ENCODE assay signal across 7 cellular contexts in genomic region chr14:94025720-94026119, GRCh38. TPM values are rescaled to one million over a fixed set of nuclear protein-coding genes. Genes with fewer than 3 reads are reported as not detected.
DNase-seq lines count a peak whose midpoint lies in the region; ATAC-seq and TF ChIP-seq lines count a peak whose summit lies in the region.
"Had no signal": no experiment of that assay in that cellular context is flagged by ENCODE, and none has a peak within 500 bp of the region (broad histone marks: within the 10 kb centered on the region; RNA-seq: fewer than 3 reads in every experiment).

No MANE protein-coding gene starts in this region.

- peak overlapping the region; percentile 79 for H3K4me3 ChIP-seq in ACC112 (ENCODE audit: low read depth, low read length)
- H3K4me3 ChIP-seq in Panc1 (ENCODE audit: low read depth in 2 of 2, low read length in 2 of 2): peak overlapping the region; percentile 43 to 50
- H3K4me3 ChIP-seq in iPS-20b (ENCODE audit: low read length): peak overlapping the region; percentile 67

- H3K27me3 ChIP-seq in ACC112 (ENCODE audit: insufficient read depth, low read length) (no peaks in the 10 kb centered on the region), Panc1 (ENCODE audit: control insufficient read depth, insufficient read depth, low read length) (no peaks in the 10 kb centered on the region), iPS-20b (ENCODE audit: insufficient read depth, low read length) (peaks cover 4% of the 10 kb centered on the region; the same call in 1 of the 2 replicates)

- no peak for TF ChIP-seq CTCF in Panc1 (IDR thresholded peaks at IDR 0.05)

- no peaks in the 10 kb centered on the region for H3K79me2 ChIP-seq in ACC112 (ENCODE audit: control insufficient read depth, insufficient read depth, low read length, unreplicated experiment)

- DNase-seq in Panc1 (ENCODE audit: low read depth, low spot score) (no peak), posterior vena cava (ENCODE audit: low spot score) (no peak), SKM-1 treated with dmso at 0.1 percent for 144 hours (lab: John Stamatoyannopoulos, UW; ENCODE audit: unreplicated experiment) (no peak), MV-4-11 (lab: John Stamatoyannopoulos, UW) (no peak)

- in situ Hi-C loops in Panc1 (cut with HindIII; ENCODE audit: low pct_unique_long_range_greater_than_20kb, low sequenced_read_pairs): no loop called here

- BruUV-seq in Panc1 (replicated peaks; lab: Mats Ljungman, UMichigan): no TSS peak

- CTCF ChIA-PET in Panc1 (lab: Charles Lee): interaction anchor here (0.7 to 1.1 kb wide), 2 partner anchors 11 to 59 kb away, joined by 3 to 5 read pairs; no protein-coding TSS in a partner anchor

- intact Hi-C loops in Panc1 (cut with micrococcal nuclease; ENCODE audit: unreplicated experiment) (no loop called here), posterior vena cava (cut with DNase I) (no loop called here)

- no peaks in the 10 kb centered on the region for H3K36me3 ChIP-seq in ACC112 (ENCODE audit: insufficient read depth, low read length)
- H3K36me3 ChIP-seq in Panc1 (ENCODE audit: control insufficient read depth, insufficient read depth, low read length): no peaks in the 10 kb centered on the region
- H3K36me3 ChIP-seq in iPS-20b (ENCODE audit: insufficient read depth, low read depth, low read length): no peaks in the 10 kb centered on the region

- H3K9ac ChIP-seq in iPS-20b (ENCODE audit: low read depth, low read length): no peak overlapping the region

- H3K27ac ChIP-seq in ACC112 (ENCODE audit: low read depth, low read length) (no peak overlapping the region), Panc1 (ENCODE audit: low read length) (peak overlapping the region; percentile 61; the same call in 1 of the 2 replicates), iPS-20b (ENCODE audit: low read length) (no peak overlapping the region)

- H3K9me3 ChIP-seq in Panc1 (ENCODE audit: control insufficient read depth, insufficient read depth, low read depth, low read length) (no peaks in the 10 kb centered on the region), iPS-20b (ENCODE audit: insufficient read depth, low read depth, low read length) (no peaks in the 10 kb centered on the region)

- H3K4me1 ChIP-seq in ACC112 (ENCODE audit: control insufficient read depth, insufficient read depth, low read length, unreplicated experiment): no peaks in the 10 kb centered on the region
- peaks cover 20% of the 10 kb centered on the region for H3K4me1 ChIP-seq in Panc1 (ENCODE audit: control insufficient read depth, insufficient read depth, low read length)
- peaks cover 17% of the 10 kb centered on the region for H3K4me1 ChIP-seq in iPS-20b (ENCODE audit: insufficient read depth, low read length)

- ATAC-seq in Panc1: peak; percentile 1; the same call in 1 of the 2 replicates

- POLR2A ChIA-PET in Panc1 (lab: Charles Lee): interaction anchor here (0.7 kb wide), 1 partner anchor 137 kb away, joined by 3 read pairs; no protein-coding TSS in a partner anchor

- peak overlapping the region; percentile 55 for H2AFZ ChIP-seq in ACC112 (ENCODE audit: low read length, unreplicated experiment)

RNA-seq across cellular contexts. Expression of gene OTUB2, which starts 0.4 kb away (rescaled TPM):
- total RNA-seq in Panc1 (2021; ENCODE audit: unreplicated experiment) (3.4 TPM), posterior vena cava (1 to 10 TPM in 1 of 2 donors, under 1 TPM in 1; 0.37 to 1.2 TPM)
- 3.4 TPM for polyA plus RNA-seq in Panc1 (2012; ENCODE audit: insufficient read length)

RNA-seq across cellular contexts. Expression of gene CCDC197, which starts 28.6 kb away (rescaled TPM):
- not detected for total RNA-seq in Panc1 (2021; ENCODE audit: unreplicated experiment)
- not detected for polyA plus RNA-seq in Panc1 (2012; ENCODE audit: insufficient read length)
- not detected for total RNA-seq in posterior vena cava
- total RNA-seq: Daoy had no signal

RNA-seq across cellular contexts. Expression of gene ASB2, which starts 49.4 kb away (rescaled TPM):
- total RNA-seq in Panc1 (2021; ENCODE audit: unreplicated experiment) (0.28 TPM), posterior vena cava (10 to 100 TPM; 60.0 to 66.5 TPM)
- polyA plus RNA-seq in Panc1 (2012; ENCODE audit: insufficient read length): 0.45 TPM

RNA-seq across cellular contexts. Expression of gene DDX24, which starts 55.3 kb away (rescaled TPM):
- 103 TPM for total RNA-seq in Panc1 (2021; ENCODE audit: unreplicated experiment)
- 59.2 TPM for polyA plus RNA-seq in Panc1 (2012; ENCODE audit: insufficient read length)
- 100 to 1,000 TPM; 166 to 175 TPM for total RNA-seq in posterior vena cava

RNA-seq across cellular contexts. Expression of gene IFI27L1, which starts 55.4 kb away (rescaled TPM):
- 19.6 TPM for total RNA-seq in Panc1 (2021; ENCODE audit: unreplicated experiment)
- polyA plus RNA-seq in Panc1 (2012; ENCODE audit: insufficient read length): 14.4 TPM
- 10 to 100 TPM; 11.2 to 21.7 TPM for total RNA-seq in posterior vena cava

Comparison
In these comparisons a context has a peak if more than half of its experiments do, and no peak if none do; other contexts are left out.
1. RNA of gene ASB2, which starts 49.4 kb away (total RNA-seq): 60.0 to 66.5 TPM in posterior vena cava; 0.28 TPM in Panc1 (single experiment); every median in the first group is over 10 times any median in the second.
2. Peak in every context shown above with its lines, with median percentiles within 50 percentile points of each other: H3K4me3 ChIP-seq.